Comparison of ENCODE assay signal across 4 cellular contexts in genomic region chr1:167251482-167251881, GRCh38.
"Had no signal": no experiment of that assay in that cellular context is flagged by ENCODE, and none has a peak within 500 bp of the region (broad histone marks: within the 10 kb centered on the region; RNA-seq: fewer than 3 reads in every experiment).

No MANE protein-coding gene starts in this region.

- H3K27me3 Mint-ChIP-seq: IgD-negative memory B cell had no signal

- H3K27ac Mint-ChIP-seq: GM23338, H9, IgD-negative memory B cell had no signal

- DNase-seq: H9, HCEC 1CT had no signal

- H3K9me3 Mint-ChIP-seq: GM23338, H9, IgD-negative memory B cell had no signal

- H3K4me2 ChIP-seq: GM23338 had no signal

- H3K4me3 Mint-ChIP-seq: GM23338, H9, IgD-negative memory B cell had no signal

- H2AFZ ChIP-seq: GM23338 had no signal

- H3K36me3 Mint-ChIP-seq: IgD-negative memory B cell had no signal

- H3K4me3 ChIP-seq: GM23338 had no signal
